ENCODE assay signal across 19 cellular contexts in genomic region chr14:39241637-39242036, GRCh38. TPM values are rescaled to one million over a fixed set of nuclear protein-coding genes. Genes with fewer than 3 reads are reported as not detected.
DNase-seq lines count a peak whose midpoint lies in the region; ATAC-seq and TF ChIP-seq lines count a peak whose summit lies in the region.
"Had no signal": no experiment of that assay in that cellular context is flagged by ENCODE, and none has a peak within 500 bp of the region (broad histone marks: within the 10 kb centered on the region; RNA-seq: fewer than 3 reads in every experiment).

No MANE protein-coding gene starts in this region.

- no peak for ATAC-seq in IMR-90 (ENCODE audit: low read depth)
- ATAC-seq in GM18858 (IDR thresholded peaks at IDR 0.05; ENCODE audit: unreplicated experiment) = no peak
- no peak for ATAC-seq in GM18511 (IDR thresholded peaks at IDR 0.05; ENCODE audit: unreplicated experiment)

- no peak overlapping the region for H4K12ac ChIP-seq in trophoblast cell (ENCODE audit: low read depth, low read length)

- in situ Hi-C loops in IMR-90 (cut with MboI; ENCODE audit: low sequenced_read_pairs) = no loop called here

- H3K56ac ChIP-seq in IMR-90 (ENCODE audit: extremely low read depth, insufficient read depth, low read length) = no peak overlapping the region

- H4K8ac ChIP-seq in IMR-90 (ENCODE audit: low read depth in 2 of 2, low read length in 2 of 2) = no peak overlapping the region
- no peak overlapping the region for H4K8ac ChIP-seq in trophoblast cell (ENCODE audit: low read depth, low read length)

- H3K4me3 ChIP-seq in IMR-90 (ENCODE audit: insufficient read depth, low read depth, low read length) = no peak overlapping the region
- no peak overlapping the region for H3K4me3 ChIP-seq in trophoblast cell (ENCODE audit: low read depth, low read length)
- H3K4me3 ChIP-seq: GM23248, HAP-1 had no signal

- H3K4me1 ChIP-seq in IMR-90 (ENCODE audit: control insufficient read depth, insufficient read depth, low read length) (no peaks in the 10 kb centered on the region), trophoblast cell (ENCODE audit: control insufficient read depth in 1 of 2, insufficient read depth in 2 of 2, low read length in 2 of 2) (peaks cover 3 to 5% of the 10 kb centered on the region in 2 experiments)
- H3K4me1 ChIP-seq: BE2C had no signal

- no peak overlapping the region for H3K27ac ChIP-seq in IMR-90 (ENCODE audit: insufficient read depth, low read length)
- H3K27ac ChIP-seq in trophoblast cell (ENCODE audit: low read depth, low read length) = no peak overlapping the region
- H3K27ac ChIP-seq: GM23248 had no signal

- H3K18ac ChIP-seq in IMR-90 (ENCODE audit: low read depth, low read length) = no peak overlapping the region
- H3K18ac ChIP-seq in trophoblast cell (ENCODE audit: low read length) = no peak overlapping the region

- H3K4ac ChIP-seq in IMR-90 (ENCODE audit: low read depth, low read length) = no peak overlapping the region
- H3K4ac ChIP-seq in trophoblast cell (ENCODE audit: low read depth, low read length) = no peak overlapping the region

- H2BK120ac ChIP-seq in IMR-90 (ENCODE audit: low read depth, low read length) (no peak overlapping the region), trophoblast cell (ENCODE audit: insufficient read depth, low read length, poor library complexity) (no peak overlapping the region)

- CTCF ChIA-PET in IMR-90 (lab: Yijun Ruan, JAX) = no interaction called here

- H2AK9ac ChIP-seq in IMR-90 (replicated peaks; ENCODE audit: low read depth, low read length, poor library complexity) = peak overlapping the region; percentile 23

- H3K9ac ChIP-seq in IMR-90 (ENCODE audit: low read depth, low read length) = no peak overlapping the region
- no peak overlapping the region for H3K9ac ChIP-seq in trophoblast cell (ENCODE audit: low read length)
- H3K9ac ChIP-seq: GM23248 had no signal

- H2AFZ ChIP-seq in IMR-90 (replicated peaks; ENCODE audit: low read length, poor library complexity) (no peak overlapping the region), trophoblast cell (ENCODE audit: insufficient read depth, low read length, poor library complexity) (no peak overlapping the region)
- H2AFZ ChIP-seq: GM23248 had no signal

- H2BK20ac ChIP-seq in IMR-90 (ENCODE audit: low read depth, low read length) = no peak overlapping the region

- H3K14ac ChIP-seq in IMR-90 (replicated peaks; ENCODE audit: low read depth, low read length) (no peak overlapping the region), trophoblast cell (ENCODE audit: low read length) (no peak overlapping the region)

- dilution Hi-C loops in IMR-90 (cut with HindIII; ENCODE audit: low sequenced_read_pairs, unreplicated experiment) = no loop called here

- no peaks in the 10 kb centered on the region for H3K9me1 ChIP-seq in IMR-90 (ENCODE audit: insufficient read depth, low read length)

- H2AK5ac ChIP-seq in IMR-90 (ENCODE audit: low read depth, low read length) = no peak overlapping the region
- no peak overlapping the region for H2AK5ac ChIP-seq in trophoblast cell (ENCODE audit: low read length)

- H2BK15ac ChIP-seq in IMR-90 (ENCODE audit: low read depth, low read length) = no peak overlapping the region

- no peak for TF ChIP-seq CTCF in IMR-90 (conservative IDR thresholded peaks at IDR 0.05; ENCODE audit: low read depth, low read length)

- TF ChIP-seq POLR2A in IMR-90 (IDR thresholded peaks at IDR 0.05; ENCODE audit: low read depth, low read length) = no peak

- H3K4me2 ChIP-seq in IMR-90 (ENCODE audit: low read depth, low read length) = no peak overlapping the region
- H3K4me2 ChIP-seq in trophoblast cell (ENCODE audit: low read length) = no peak overlapping the region

- no TSS peak for BruUV-seq in IMR-90 (replicated peaks; lab: Mats Ljungman, UMichigan)

- POLR2A ChIA-PET in IMR-90 (lab: Charles Lee; ENCODE audit: unreplicated experiment) = no interaction called here

- no peaks in the 10 kb centered on the region for H3K79me2 ChIP-seq in trophoblast cell (ENCODE audit: control insufficient read depth, insufficient read depth, low read length, poor library complexity)

- H3K36me3 ChIP-seq in IMR-90 (ENCODE audit: control insufficient read depth, insufficient read depth, low read length) (no peaks in the 10 kb centered on the region), trophoblast cell (ENCODE audit: control insufficient read depth in 1 of 2, insufficient read depth in 2 of 2, low read length in 2 of 2) (no peaks in the 10 kb centered on the region)
- H3K36me3 ChIP-seq: BE2C, HAP-1 had no signal

- intact Hi-C loops in IMR-90 (cut with micrococcal nuclease) = no loop called here

- WGBS in IMR-90 (ENCODE audit: extremely low coverage in 2 of 2, insufficient read length in 1 of 2), 2 experiments = 71% methylated on average over 1 of the region's 1 CpG; no CpG with 5 or more reads in 1 of the 2 experiments
- WGBS in trophoblast cell (ENCODE audit: extremely low coverage, insufficient coverage, insufficient read length) = no CpG with 5 or more reads among the region's 1 CpG

- H3K27me3 ChIP-seq in IMR-90 (ENCODE audit: control insufficient read depth, insufficient read depth, low read length) (peaks cover 3% of the 10 kb centered on the region; the same call in 1 of the 2 replicates), trophoblast cell (ENCODE audit: insufficient read depth, low read length) (no peaks in the 10 kb centered on the region)
- H3K27me3 ChIP-seq: BE2C had no signal

- no peaks in the 10 kb centered on the region for H4K20me1 ChIP-seq in IMR-90 (ENCODE audit: insufficient read depth, low read length)

- H2BK12ac ChIP-seq in trophoblast cell (ENCODE audit: low read length) = no peak overlapping the region

- H4K91ac ChIP-seq in IMR-90 (ENCODE audit: insufficient read depth, low read depth, low read length) (no peak overlapping the region), trophoblast cell (ENCODE audit: low read depth, low read length) (no peak overlapping the region)

- H3K79me1 ChIP-seq in IMR-90 (ENCODE audit: low read depth in 1 of 2, low read length in 2 of 2) = no peaks in the 10 kb centered on the region
- no peaks in the 10 kb centered on the region for H3K79me1 ChIP-seq in trophoblast cell (ENCODE audit: low read length)

- no peak overlapping the region for H2BK5ac ChIP-seq in IMR-90 (ENCODE audit: low read depth, low read length, poor library complexity, severe bottlenecking)
- H2BK5ac ChIP-seq in trophoblast cell (ENCODE audit: low read depth, low read length, poor library complexity) = no peak overlapping the region

- H3K23ac ChIP-seq in IMR-90 (ENCODE audit: low read depth, low read length) = no peak overlapping the region
- no peak overlapping the region for H3K23ac ChIP-seq in trophoblast cell (ENCODE audit: low read length)

- DNase-seq in EH (ENCODE audit: low read depth) (peak; percentile 11), IMR-90 (no peak), fibroblast of peridontal ligament (ENCODE audit: extremely low read depth) (peak; percentile 11), midbrain (lab: John Stamatoyannopoulos, UW) (peak; percentile 2), trophoblast cell (no peak), NCI-H2171 (lab: John Stamatoyannopoulos, UW) (no peak)
- DNase-seq: ACHN; BE2C; C1 segment of cervical spinal cord; CD4-positive, CD25-positive, alpha-beta regulatory T cell; CD8-positive, alpha-beta memory T cell; COR-L47; DMS 273 treated with DMSO at 0.1 percent for 48 hours; DMS53; DND-41; GM23248 had no signal

- H4K5ac ChIP-seq in IMR-90 (ENCODE audit: low read depth, low read length) = no peak overlapping the region

- H3K9me3 ChIP-seq in IMR-90 (ENCODE audit: control insufficient read depth, insufficient read depth, low read length) (no peaks in the 10 kb centered on the region), trophoblast cell (ENCODE audit: insufficient read depth, low read depth, low read length) (no peaks in the 10 kb centered on the region)
- H3K9me3 ChIP-seq: BE2C, HAP-1 had no signal

- no peak for TF ChIP-seq RAD21 in IMR-90 (IDR thresholded peaks at IDR 0.05; ENCODE audit: low read length)

TF ChIP-seq in IMR-90, 13 proteins besides CTCF, POLR2A, EP300 and RAD21:
- no peak for TF ChIP-seq MXI1 (IDR thresholded peaks at IDR 0.05; ENCODE audit: borderline replicate concordance, low read depth, low read length)
- no peak for TF ChIP-seq BHLHE40 (IDR thresholded peaks at IDR 0.05; ENCODE audit: low read depth, low read length)
- no peak for TF ChIP-seq CHD1 (IDR thresholded peaks at IDR 0.05; ENCODE audit: low read depth, low read length)
- TF ChIP-seq USF2 (IDR thresholded peaks at IDR 0.05; ENCODE audit: low read depth, low read length) = no peak
- TF ChIP-seq RCOR1 (IDR thresholded peaks at IDR 0.05; ENCODE audit: insufficient replicate concordance, low read length) = no peak
- TF ChIP-seq FOS (IDR thresholded peaks at IDR 0.05; ENCODE audit: low read depth, low read length) = no peak
- TF ChIP-seq CEBPB (IDR thresholded peaks at IDR 0.05; ENCODE audit: low read depth, low read length) = no peak

RNA-seq across cellular contexts. Expression of gene MIA2, which starts 7.9 kb away (rescaled TPM):
- total RNA-seq in IMR-90 (2012; rRNA removed) = 3.9 and 7.8 TPM in 2 replicates
- polyA plus RNA-seq in IMR-90 (2012; rRNA removed) = 6.8 and 7.0 TPM in 2 replicates
- 1.3 and 1.6 TPM in 2 replicates for polyA plus RNA-seq in IMR-90 (2012; cell fraction: cytosol; rRNA removed)
- polyA plus RNA-seq in IMR-90 (2012; cell fraction: nucleus; rRNA removed; ENCODE audit: low replicate concordance) = 2.6 and 14.8 TPM in 2 replicates
- polyA plus RNA-seq in trophoblast cell (2013) = 20.3 and 22.2 TPM in 2 replicates

Comparison
In these comparisons a context has a peak if more than half of its experiments do, and no peak if none do; other contexts are left out.
1. DNase-seq: peak in EH (single experiment), fibroblast of peridontal ligament (single experiment) and midbrain (single experiment); none in IMR-90 (single experiment), trophoblast cell (0 of 2) and NCI-H2171 (single experiment).